14 cellular contexts compared by ENCODE assay signal in genomic region chr18:23578891-23579653, GRCh38. TPM values are rescaled to one million over a fixed set of nuclear protein-coding genes. Genes with fewer than 3 reads are reported as not detected.
DNase-seq lines count a peak whose midpoint lies in the region; TF ChIP-seq lines count a peak whose summit lies in the region.
"Had no signal": no experiment of that assay in that cellular context is flagged by ENCODE, and none has a peak within 500 bp of the region (broad histone marks: within the 10 kb centered on the region; RNA-seq: fewer than 3 reads in every experiment).

No MANE protein-coding gene starts in this region.

- H3K4me1 Mint-ChIP-seq in CD14-positive monocyte, result peaks cover 58% of the 10 kb centered on the region
- H3K4me1 Mint-ChIP-seq in T-helper 2 cell treated with Interferon-gamma antibody and Interleukin-4, amounts not matched to agents 5 μg/mL and 100 μg/mL, for 36 hours (ENCODE audit: low read depth), result peaks cover 58% of the 10 kb centered on the region

- peaks cover 31 to 42% of the 10 kb centered on the region in 2 donors for H3K36me3 Mint-ChIP-seq in CD14-positive monocyte
- H3K36me3 Mint-ChIP-seq in T-helper 2 cell treated with Interferon-gamma antibody and Interleukin-4, amounts not matched to agents 5 μg/mL and 100 μg/mL, for 36 hours (ENCODE audit: low read depth), result peaks cover 45% of the 10 kb centered on the region

- H3K4me3 ChIP-seq in astrocyte of the spinal cord (ENCODE audit: low read depth, low read length), result no peak overlapping the region
- H3K4me3 ChIP-seq: tibial nerve had no signal

- H3K27ac Mint-ChIP-seq in CD14-positive monocyte, result peak overlapping the region; percentile 79 to 94 (median 87)
- no peak overlapping the region for H3K27ac Mint-ChIP-seq in T-helper 2 cell treated with Interferon-gamma antibody and Interleukin-4, amounts not matched to agents 5 μg/mL and 100 μg/mL, for 36 hours
- H3K27ac Mint-ChIP-seq: activated B cell treated with CpG ODN at 0.5 μM for 24 hours had no signal

- peaks cover 0 to 2% (median 0%) of the 10 kb centered on the region in 3 donors for H3K27me3 Mint-ChIP-seq in CD14-positive monocyte (ENCODE audit: low read depth in 3 of 3)
- H3K27me3 Mint-ChIP-seq in T-helper 2 cell treated with Interferon-gamma antibody and Interleukin-4, amounts not matched to agents 5 μg/mL and 100 μg/mL, for 36 hours (ENCODE audit: low read depth), result no peaks in the 10 kb centered on the region
- H3K27me3 Mint-ChIP-seq: activated B cell treated with CpG ODN at 0.5 μM for 24 hours had no signal

- peak overlapping the region; percentile 17 to 75 for H3K4me3 Mint-ChIP-seq in CD14-positive monocyte
- H3K4me3 Mint-ChIP-seq in T-helper 2 cell treated with Interferon-gamma antibody and Interleukin-4, amounts not matched to agents 5 μg/mL and 100 μg/mL, for 36 hours, result no peak overlapping the region
- H3K4me3 Mint-ChIP-seq: activated B cell treated with CpG ODN at 0.5 μM for 24 hours had no signal

- DNase-seq in CD14-positive monocyte (ENCODE audit: low spot score), result no peak
- peak; percentile 44 for DNase-seq in LHCN-M2 (ENCODE audit: low read depth)
- DNase-seq in astrocyte of the spinal cord (ENCODE audit: low read depth, low spot score), result peak; percentile 23
- peak; percentile 19 to 57 for DNase-seq in lung microvascular endothelial cell (ENCODE audit: low read depth in 2 of 2)
- DNase-seq in T-helper 2 cell treated with Interferon-gamma antibody and Interleukin-4, amounts not matched to agents 5 μg/mL and 100 μg/mL, for 36 hours (ENCODE audit: low spot score), result no peak
- DNase-seq in activated T-cell treated with anti-CD3 and anti-CD28 coated beads for 4 hours, result no peak
- DNase-seq in GM19238 (ENCODE audit: insufficient read length, low spot score), result no peak
- DNase-seq in HK-2 (ENCODE audit: unreplicated experiment), result no peak
- DNase-seq: activated B cell treated with CpG ODN at 0.5 μM for 24 hours; aorta; glutamatergic neuron; NCI-H526; stimulated activated CD4-positive, alpha-beta T cell treated with anti-CD3 and anti-CD28 coated beads, Interleukin-2, amount 100 ng/mL, for 24 hours had no signal

- in situ Hi-C loops in astrocyte of the spinal cord (cut with HindIII; ENCODE audit: low sequenced_read_pairs), result no loop called here

- H3K9me3 Mint-ChIP-seq in CD14-positive monocyte, result peaks cover 0 to 2% (median 0%) of the 10 kb centered on the region in 7 donors
- no peaks in the 10 kb centered on the region for H3K9me3 Mint-ChIP-seq in T-helper 2 cell treated with Interferon-gamma antibody and Interleukin-4, amounts not matched to agents 5 μg/mL and 100 μg/mL, for 36 hours
- H3K9me3 Mint-ChIP-seq: activated B cell treated with CpG ODN at 0.5 μM for 24 hours had no signal

- intact Hi-C loops in CD14-positive monocyte (cut with micrococcal nuclease), result no loop called here

- TF ChIP-seq CTCF in CD14-positive monocyte (IDR thresholded peaks at IDR 0.05), result no peak
- no peak for TF ChIP-seq CTCF in astrocyte of the spinal cord (IDR thresholded peaks at IDR 0.05; ENCODE audit: low read depth, low read length)

RNA-seq across cellular contexts. Expression of gene NPC1, which starts 7.2 kb away (rescaled TPM):
- 10 to 100 TPM in 1 of 2 donors, 1 to 10 TPM in 1; 7.5 to 17.9 TPM for polyA plus RNA-seq in CD14-positive monocyte
- total RNA-seq in LHCN-M2 (2014; rRNA removed), result 63.1 and 71.8 TPM in 2 replicates
- 19.9 TPM for polyA plus RNA-seq in LHCN-M2 (2012)
- total RNA-seq in lung microvascular endothelial cell, result 27.0 and 30.2 TPM in 2 replicates

Comparison
In these comparisons a context has a peak if more than half of its experiments do, and no peak if none do; other contexts are left out.
1. DNase-seq: peak in LHCN-M2 (single experiment), astrocyte of the spinal cord (single experiment) and lung microvascular endothelial cell (2 of 2); none in CD14-positive monocyte (single experiment), T-helper 2 cell treated with Interferon-gamma antibody and Interleukin-4, amounts not matched to agents 5 μg/mL and 100 μg/mL, for 36 hours (single experiment), activated T-cell treated with anti-CD3 and anti-CD28 coated beads for 4 hours (single experiment), GM19238 (single experiment) and HK-2 (single experiment).